Comparison of ENCODE assay signal across 21 cellular contexts in genomic region chr1:12711421-12712005, GRCh38. TPM values are rescaled to one million over a fixed set of nuclear protein-coding genes. Genes with fewer than 3 reads are reported as not detected.
A peak's percentile ranks its signal among the peaks of the same experiment; 100 is the strongest.
DNase-seq lines count a peak whose midpoint lies in the region; ATAC-seq and TF ChIP-seq lines count a peak whose summit lies in the region.
"Had no signal": no experiment of that assay in that cellular context is flagged by ENCODE, and none has a peak within 500 bp of the region (broad histone marks: within the 10 kb centered on the region; RNA-seq: fewer than 3 reads in every experiment).

No MANE protein-coding gene starts in this region.

- H3K9ac ChIP-seq in endodermal cell (ENCODE audit: extremely low read depth, low read length, poor library complexity, severe bottlenecking) = no peak overlapping the region

- ATAC-seq in GM23338 = no peak
- ATAC-seq: SK-N-SH treated with all-trans-retinoic acid at 6 μM for 48 hours had no signal

- H3K36me3 Mint-ChIP-seq in GM23338 (ENCODE audit: low read depth) (no peaks in the 10 kb centered on the region), endodermal cell (ENCODE audit: low read depth) (no peaks in the 10 kb centered on the region), mesothelial cell of epicardium (no peaks in the 10 kb centered on the region)

- H3K4me3 ChIP-seq in GM23338 = no peak overlapping the region
- no peak overlapping the region for H3K4me3 ChIP-seq in endodermal cell (ENCODE audit: low read length)

- H3K27me3 ChIP-seq in GM23338 (ENCODE audit: insufficient read depth) (no peaks in the 10 kb centered on the region), endodermal cell (ENCODE audit: control insufficient read depth, insufficient read depth, low read length, poor library complexity, severe bottlenecking) (no peaks in the 10 kb centered on the region)

- H3F3A ChIP-seq in GM23338 (replicated peaks; ENCODE audit: low read depth) = peaks cover 6% of the 10 kb centered on the region

- H4K20me1 ChIP-seq in GM23338 (replicated peaks; ENCODE audit: insufficient read depth) = no peaks in the 10 kb centered on the region

- H2AFZ ChIP-seq in GM23338 = no peak overlapping the region

- H3K9me3 Mint-ChIP-seq in GM23338 (no peaks in the 10 kb centered on the region), endodermal cell (no peaks in the 10 kb centered on the region), mesothelial cell of epicardium (no peaks in the 10 kb centered on the region)

- H3K27ac ChIP-seq in GM23338 (ENCODE audit: low read depth) (peak overlapping the region; percentile 96), endodermal cell (ENCODE audit: low read depth, low read length) (no peak overlapping the region)
- H3K27ac ChIP-seq: C4-2B had no signal

- DNase-seq in AG08395 (ENCODE audit: low spot score) (peak; percentile 18), GM23338 (ENCODE audit: low spot score) (no peak), endodermal cell (peak; percentile 46), mesothelial cell of epicardium (ENCODE audit: low spot score in 2 of 2, unreplicated experiment in 2 of 2) (no peak), NCI-H146 treated with DMSO at 0.1 percent for 48 hours (lab: John Stamatoyannopoulos, UW; ENCODE audit: unreplicated experiment) (no peak), iPS-NIHi11 (ENCODE audit: low spot score) (no peak), T-helper 2 cell (no peak)
- DNase-seq in stimulated activated CD4-positive, alpha-beta T cell treated with anti-CD3 and anti-CD28 coated beads, Interleukin-12 subunit alpha, Interleukin-12 subunit beta, amount 100 ng/mL, for 4 hours = no peak
- DNase-seq: 8988T, GOT3, IMR-90, Karpas-422, MM.1S, NCI-H1092 treated with DMSO at 0.1 percent for 48 hours, NCI-H1694 treated with DMSO at 0.1 percent for 48 hours, NCI-H345, NCI-H526 treated with DMSO at 0.1 percent for 48 hours, SHP77 had no signal

- peaks cover 52% of the 10 kb centered on the region for H3K4me1 ChIP-seq in GM23338 (ENCODE audit: insufficient read depth)
- no peaks in the 10 kb centered on the region for H3K4me1 ChIP-seq in endodermal cell (ENCODE audit: control insufficient read depth, insufficient read depth, low read length)

- H3K9me2 ChIP-seq in GM23338 (ENCODE audit: insufficient read depth) = peaks cover 15% of the 10 kb centered on the region

- peaks cover 9% of the 10 kb centered on the region for H3K27me3 Mint-ChIP-seq in GM23338 (ENCODE audit: insufficient read depth, low read depth, poor library complexity)
- no peaks in the 10 kb centered on the region for H3K27me3 Mint-ChIP-seq in endodermal cell (ENCODE audit: insufficient read depth)
- peaks cover 16% of the 10 kb centered on the region for H3K27me3 Mint-ChIP-seq in mesothelial cell of epicardium (ENCODE audit: low read depth)

- no peaks in the 10 kb centered on the region for H3K9me3 ChIP-seq in endodermal cell (ENCODE audit: control insufficient read depth, low read length)

- H3K79me2 ChIP-seq in GM23338 (replicated peaks; ENCODE audit: insufficient read depth) = no peaks in the 10 kb centered on the region

- H3K4me3 Mint-ChIP-seq in GM23338 (no peak overlapping the region), endodermal cell (no peak overlapping the region), mesothelial cell of epicardium (no peak overlapping the region)

- no peak overlapping the region for H3K27ac Mint-ChIP-seq in GM23338
- H3K27ac Mint-ChIP-seq in endodermal cell = no peak overlapping the region
- peak overlapping the region; percentile 23 for H3K27ac Mint-ChIP-seq in mesothelial cell of epicardium

- peaks cover 42% of the 10 kb centered on the region for H3K4me1 Mint-ChIP-seq in GM23338
- H3K4me1 Mint-ChIP-seq in endodermal cell = peaks cover 22% of the 10 kb centered on the region
- peaks cover 12% of the 10 kb centered on the region for H3K4me1 Mint-ChIP-seq in mesothelial cell of epicardium

- TF ChIP-seq CTCF in GM23338 (conservative IDR thresholded peaks at IDR 0.05; ENCODE audit: low read depth in 2 of 2) (no peak), endodermal cell (conservative IDR thresholded peaks at IDR 0.05) (no peak), mesothelial cell of epicardium (IDR thresholded peaks at IDR 0.05; ENCODE audit: unreplicated experiment) (no peak)

- peak overlapping the region; percentile 33; the same call in 1 of the 2 replicates for H3K4me2 ChIP-seq in GM23338

- no peaks in the 10 kb centered on the region for H3K36me3 ChIP-seq in GM23338 (ENCODE audit: insufficient read depth)
- H3K36me3 ChIP-seq in endodermal cell (ENCODE audit: control insufficient read depth, insufficient read depth, low read length) = no peaks in the 10 kb centered on the region

- 65 to 91% methylated on average over 2 to 3 of the region's 3 CpGs for WGBS in endodermal cell (ENCODE audit: insufficient coverage in 1 of 2, insufficient read length in 1 of 2), 2 experiments

TF ChIP-seq in GM23338, 12 proteins besides CTCF, POLR2A, EP300 and RAD21:
- TF ChIP-seq CREB1 (CRISPR knock-in tag; IDR thresholded peaks at IDR 0.05; ENCODE audit: low read depth) (no peak), ZNF114 (CRISPR knock-in tag; IDR thresholded peaks at IDR 0.05) (no peak), STAT1 (IDR thresholded peaks at IDR 0.05; ENCODE audit: unreplicated experiment) (no peak), ZNF462 (CRISPR knock-in tag; IDR thresholded peaks at IDR 0.05) (no peak), POLR2AphosphoS5 (IDR thresholded peaks at IDR 0.05; ENCODE audit: low read depth) (no peak), ZNF331 (CRISPR knock-in tag; IDR thresholded peaks at IDR 0.05; ENCODE audit: low read depth) (no peak), EZH2 (IDR thresholded peaks at IDR 0.05; ENCODE audit: low read depth, unreplicated experiment) (no peak)

RNA-seq across cellular contexts. Expression of gene AADACL3, which starts 4.4 kb away (rescaled TPM):
- 1.5 and 2.1 TPM in 2 replicates for total RNA-seq in GM23338 (2014; rRNA removed; shearing (Covaris generic))
- 0.30 and 0.47 TPM in 2 replicates for polyA plus RNA-seq in GM23338 (2016; fragmentation: Nextera tagmentation; extraction: Ambion mirVana)
- under 1 TPM in 1 of 2 donors, not detected in 1; 0.24 TPM for total RNA-seq in endodermal cell
- polyA plus RNA-seq in endodermal cell (2013, experiment 1 of 2) = not detected
- not detected for polyA plus RNA-seq in endodermal cell (2013, experiment 2 of 2)
- not detected in 3 replicates for total RNA-seq in mesothelial cell of epicardium
- total RNA-seq: Daoy, IMR-90 had no signal
- polyA plus RNA-seq: IMR-90 had no signal

RNA-seq across cellular contexts. Expression of gene CFAP107, which starts 34.5 kb away (rescaled TPM):
- total RNA-seq in GM23338 (2014; rRNA removed; shearing (Covaris generic)) = 0.07 TPM in 1 of 2 replicates, not detected in the other
- polyA plus RNA-seq in GM23338 (2016; fragmentation: Nextera tagmentation; extraction: Ambion mirVana) = not detected in 2 replicates
- total RNA-seq in endodermal cell = not detected
- polyA plus RNA-seq in endodermal cell (2013, experiment 1 of 2) = not detected
- polyA plus RNA-seq in endodermal cell (2013, experiment 2 of 2) = not detected
- not detected in 3 replicates for total RNA-seq in mesothelial cell of epicardium
- total RNA-seq: Daoy, IMR-90 had no signal
- polyA plus RNA-seq: IMR-90 had no signal

Comparison
In these comparisons a context has a peak if more than half of its experiments do, and no peak if none do; other contexts are left out.
1. DNase-seq: peak in AG08395 (single experiment) and endodermal cell (single experiment); none in GM23338 (single experiment), mesothelial cell of epicardium (0 of 2), NCI-H146 treated with DMSO at 0.1 percent for 48 hours (single experiment), stimulated activated CD4-positive, alpha-beta T cell treated with anti-CD3 and anti-CD28 coated beads, Interleukin-12 subunit alpha, Interleukin-12 subunit beta, amount 100 ng/mL, for 4 hours (single experiment), iPS-NIHi11 (single experiment) and T-helper 2 cell (0 of 5).